ENCODE assay signal across 24 cellular contexts in the genomic region with DNA sequence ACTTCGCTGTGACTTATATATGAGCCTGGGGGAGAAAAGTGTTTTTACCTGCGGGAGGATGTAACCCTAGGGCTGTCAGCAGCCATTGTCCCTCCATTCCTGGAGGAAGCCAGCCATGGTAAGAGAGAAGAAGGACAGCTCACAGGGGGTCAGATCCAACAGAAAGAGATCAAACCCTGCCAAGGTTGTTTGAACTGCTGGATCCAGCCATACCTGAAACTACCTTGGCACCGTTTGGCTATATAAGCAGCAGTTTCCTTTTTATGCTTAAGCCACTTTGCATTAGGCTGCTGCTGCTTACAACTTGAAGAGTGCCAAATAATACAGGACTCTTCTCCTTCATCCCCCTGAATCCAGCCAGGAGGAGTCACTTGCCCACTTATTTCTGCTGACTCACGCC.
"Had no signal": no experiment of that assay in that cellular context is flagged by ENCODE, and none has a peak within 500 bp of the region (broad histone marks: within the 10 kb centered on the region; RNA-seq: fewer than 3 reads in every experiment).

No MANE protein-coding gene starts in this region.

- FAIRE-seq: small intestine, urothelium cell line had no signal

- H3K4me2 ChIP-seq: hepatocyte had no signal

- H3K27me3 ChIP-seq: ovary, right atrium auricular region, testis, thyroid gland, transverse colon, upper lobe of left lung had no signal

- H3K79me2 ChIP-seq: hepatocyte had no signal

- H2AFZ ChIP-seq: hepatocyte had no signal

- H3K4me1 ChIP-seq: right atrium auricular region, spleen, stomach, testis, thyroid gland, transverse colon, upper lobe of left lung had no signal

- ATAC-seq: natural killer cell; sciatic nerve; stimulated activated memory B cell treated with anti-CD40 and anti-IgM and Interleukin-4, amounts not matched to agents 10 μg/mL and 1 μg/mL and 100 μg/mL, for 72 hours had no signal

- DNase-seq: islet precursor cell; left ventricle myocardium inferior; mesendoderm; naive B cell; natural killer cell; ovary; small intestine; spleen; stimulated activated CD4-positive, alpha-beta T cell treated with anti-CD3 and anti-CD28 coated beads, Interleukin-1b, Interleukin-23, amount 100 ng/mL, for 48 hours; stimulated activated CD4-positive, alpha-beta T cell treated with anti-CD3 and anti-CD28 coated beads, Interleukin-2, amount 100 ng/mL, for 48 hours; stimulated activated CD4-positive, alpha-beta T cell treated with anti-CD3 and anti-CD28 coated beads, Interleukin-4, amount 100 ng/mL, for 4 hours; stimulated activated CD8-positive, alpha-beta memory T cell treated with anti-CD3 and anti-CD28 coated beads, Interleukin-4, amount 100 ng/mL, for 48 hours; stimulated activated naive CD4-positive, alpha-beta T cell treated with Interleukin-2 at 50 U/mL for 16 hours; stomach; testis; thyroid gland; transverse colon; upper lobe of left lung had no signal

- H3K4me3 ChIP-seq: hepatocyte, left ventricle myocardium inferior, lung, ovary, right atrium auricular region, spleen, stomach, testis, thyroid gland, transverse colon, upper lobe of left lung had no signal

- H3K27ac ChIP-seq: hepatocyte, left ventricle myocardium inferior, ovary, right atrium auricular region, spleen, stomach, testis, thyroid gland, transverse colon, upper lobe of left lung had no signal

- H3K36me3 ChIP-seq: left ventricle myocardium inferior, ovary, right atrium auricular region, spleen, stomach, thyroid gland, transverse colon, upper lobe of left lung had no signal

- H3K9me3 ChIP-seq: left ventricle myocardium inferior, ovary, right atrium auricular region, stomach, testis, thyroid gland, transverse colon, upper lobe of left lung had no signal
